In genomic region chr1:113023316-113023715, GRCh38 we compare ENCODE assay signal across 4 cellular contexts.
TF ChIP-seq lines count a peak whose summit lies in the region.

No MANE protein-coding gene starts in this region.

TF ChIP-seq in HEK293, 187 proteins besides CTCF, POLR2A, EP300 and RAD21:
- TF ChIP-seq ZNF121 (tag by site-specific recombination; IDR thresholded peaks at IDR 0.05) = peak; percentile 76
TF ChIP-seq in HEK293: peak in this region for 1; not testable (repeated sequence) for 186.

TF ChIP-seq in WTC11, 78 proteins besides CTCF, POLR2A, EP300 and RAD21:
- TF ChIP-seq ZNF121 (CRISPR knock-in tag; IDR thresholded peaks at IDR 0.05) = peak; percentile 52; the same call in 1 of the 2 replicates
TF ChIP-seq in WTC11: peak in this region for 1; not testable (repeated sequence) for 77.

TF ChIP-seq in K562, 482 proteins besides CTCF, POLR2A, EP300 and RAD21:
- TF ChIP-seq ZNF121 (CRISPR knock-in tag; conservative IDR thresholded peaks at IDR 0.05) = peak; percentile 79

TF ChIP-seq in HepG2, 621 proteins besides CTCF, POLR2A, EP300 and RAD21:
- TF ChIP-seq ZNF121 (CRISPR knock-in tag; IDR thresholded peaks at IDR 0.05) = peak; percentile 46
- TF ChIP-seq ZFP90 (CRISPR knock-in tag; IDR thresholded peaks at IDR 0.05; ENCODE audit: borderline replicate concordance) = peak; percentile 89
